8 cellular contexts compared by ENCODE assay signal in genomic region chr12:55972906-55973597, GRCh38. TPM values are rescaled to one million over a fixed set of nuclear protein-coding genes. Genes with fewer than 3 reads are reported as not detected.
DNase-seq lines count a peak whose midpoint lies in the region; ATAC-seq, FAIRE-seq and TF ChIP-seq lines count a peak whose summit lies in the region.

No MANE protein-coding gene starts in this region.

- peaks cover 47% of the 10 kb centered on the region for H3K36me3 Mint-ChIP-seq in endodermal cell (ENCODE audit: low read depth)
- peaks cover 18% of the 10 kb centered on the region for H3K36me3 Mint-ChIP-seq in T-helper 2 cell treated with Interferon-gamma antibody and Interleukin-4, amounts not matched to agents 5 μg/mL and 100 μg/mL, for 36 hours (ENCODE audit: low read depth)
- H3K36me3 Mint-ChIP-seq in activated naive CD8-positive, alpha-beta T cell treated with anti-CD3 and anti-CD28 coated beads, Interleukin-2, amount 50 U/mL, for 24 hours (ENCODE audit: low read depth), result peaks cover 26% of the 10 kb centered on the region

- H2AFZ ChIP-seq in DND-41 (ENCODE audit: low read depth, low read length), result peak overlapping the region; percentile 71

- no peaks in the 10 kb centered on the region for H3K27me3 Mint-ChIP-seq in endodermal cell (ENCODE audit: insufficient read depth)
- no peaks in the 10 kb centered on the region for H3K27me3 Mint-ChIP-seq in T-helper 2 cell treated with Interferon-gamma antibody and Interleukin-4, amounts not matched to agents 5 μg/mL and 100 μg/mL, for 36 hours (ENCODE audit: low read depth)
- no peaks in the 10 kb centered on the region for H3K27me3 Mint-ChIP-seq in activated naive CD8-positive, alpha-beta T cell treated with anti-CD3 and anti-CD28 coated beads, Interleukin-2, amount 50 U/mL, for 24 hours

- WGBS in endodermal cell (ENCODE audit: insufficient coverage in 1 of 2, insufficient read length in 1 of 2), 2 experiments, result 23 to 30% methylated on average over 12 to 18 of the region's 18 CpGs
- 1% methylated on average over 18 of the region's 18 CpGs for WGBS in pancreas, 2 donors

- DNase-seq in DND-41, result no peak
- DNase-seq in NCI-H2107 (lab: John Stamatoyannopoulos, UW), result peak; percentile 46
- DNase-seq in endodermal cell, result no peak
- peak in 1 of 6 donors; percentile 24 for DNase-seq in pancreas
- no peak for DNase-seq in T-helper 2 cell treated with Interferon-gamma antibody and Interleukin-4, amounts not matched to agents 5 μg/mL and 100 μg/mL, for 36 hours (ENCODE audit: low spot score)
- DNase-seq in activated naive CD8-positive, alpha-beta T cell treated with anti-CD3 and anti-CD28 coated beads, Interleukin-2, amount 50 U/mL, for 24 hours, result no peak
- DNase-seq in G401 (ENCODE audit: low spot score), result no peak

- peak overlapping the region; percentile 39 to 64; a peak in 3 of 4 replicates for H3K4me3 ChIP-seq in DND-41 (ENCODE audit: low read depth in 1 of 2, low read length in 2 of 2)
- H3K4me3 ChIP-seq in endodermal cell (ENCODE audit: low read length), result peak overlapping the region; percentile 90
- peak overlapping the region; percentile 15 to 53 (median 40) for H3K4me3 ChIP-seq in pancreas

- H3K9ac ChIP-seq in DND-41 (ENCODE audit: low read depth, low read length) (peak overlapping the region; percentile 59), endodermal cell (ENCODE audit: extremely low read depth, low read length, poor library complexity, severe bottlenecking) (peak overlapping the region; percentile 75)

- intact Hi-C loops in pancreas (cut with DNase I), result no loop called here

- H3K4me1 ChIP-seq in DND-41 (ENCODE audit: insufficient read depth, low read length) (peaks cover 68% of the 10 kb centered on the region), endodermal cell (ENCODE audit: control insufficient read depth, insufficient read depth, low read length) (peaks cover 9% of the 10 kb centered on the region), pancreas (peaks cover 0 to 15% (median 0%) of the 10 kb centered on the region in 3 donors)

- H3K27me3 ChIP-seq in DND-41 (ENCODE audit: insufficient read depth, low read length, poor library complexity) (no peaks in the 10 kb centered on the region), endodermal cell (ENCODE audit: control insufficient read depth, insufficient read depth, low read length, poor library complexity, severe bottlenecking) (no peaks in the 10 kb centered on the region), pancreas (no peaks in the 10 kb centered on the region)

- 0 out of 2 replicates have a peak, but pooled peaks cover 2% of the 10 kb centered on the region for H4K20me1 ChIP-seq in DND-41 (ENCODE audit: insufficient read depth, low read length)

- H3K4me1 Mint-ChIP-seq in endodermal cell, result peaks cover 28% of the 10 kb centered on the region
- peaks cover 18% of the 10 kb centered on the region for H3K4me1 Mint-ChIP-seq in T-helper 2 cell treated with Interferon-gamma antibody and Interleukin-4, amounts not matched to agents 5 μg/mL and 100 μg/mL, for 36 hours (ENCODE audit: low read depth)
- H3K4me1 Mint-ChIP-seq in activated naive CD8-positive, alpha-beta T cell treated with anti-CD3 and anti-CD28 coated beads, Interleukin-2, amount 50 U/mL, for 24 hours, result peaks cover 23% of the 10 kb centered on the region

- peak overlapping the region; percentile 66 for H3K4me2 ChIP-seq in DND-41 (ENCODE audit: insufficient read depth, low read length)

- H3K79me2 ChIP-seq in DND-41 (ENCODE audit: insufficient read depth, low read length), result peaks cover 65% of the 10 kb centered on the region

- no peak overlapping the region for H3K27ac Mint-ChIP-seq in endodermal cell
- H3K27ac Mint-ChIP-seq in T-helper 2 cell treated with Interferon-gamma antibody and Interleukin-4, amounts not matched to agents 5 μg/mL and 100 μg/mL, for 36 hours, result no peak overlapping the region
- no peak overlapping the region for H3K27ac Mint-ChIP-seq in activated naive CD8-positive, alpha-beta T cell treated with anti-CD3 and anti-CD28 coated beads, Interleukin-2, amount 50 U/mL, for 24 hours

- H3K27ac ChIP-seq in DND-41 (ENCODE audit: low read length), result peak overlapping the region; percentile 74
- H3K27ac ChIP-seq in endodermal cell (ENCODE audit: low read depth, low read length), result peak overlapping the region; percentile 79
- H3K27ac ChIP-seq in pancreas, result peak overlapping the region; percentile 78 to 96 (median 88)

- no peak overlapping the region for H3K4me3 Mint-ChIP-seq in endodermal cell
- H3K4me3 Mint-ChIP-seq in T-helper 2 cell treated with Interferon-gamma antibody and Interleukin-4, amounts not matched to agents 5 μg/mL and 100 μg/mL, for 36 hours, result no peak overlapping the region
- no peak overlapping the region for H3K4me3 Mint-ChIP-seq in activated naive CD8-positive, alpha-beta T cell treated with anti-CD3 and anti-CD28 coated beads, Interleukin-2, amount 50 U/mL, for 24 hours

- H3K36me3 ChIP-seq in DND-41 (ENCODE audit: insufficient read depth, low read length) (peaks cover 55% of the 10 kb centered on the region), endodermal cell (ENCODE audit: control insufficient read depth, insufficient read depth, low read length) (peaks cover 65% of the 10 kb centered on the region), pancreas (no peaks in the 10 kb centered on the region)

- H3K9me3 Mint-ChIP-seq in endodermal cell, result no peaks in the 10 kb centered on the region
- H3K9me3 Mint-ChIP-seq in T-helper 2 cell treated with Interferon-gamma antibody and Interleukin-4, amounts not matched to agents 5 μg/mL and 100 μg/mL, for 36 hours, result no peaks in the 10 kb centered on the region
- no peaks in the 10 kb centered on the region for H3K9me3 Mint-ChIP-seq in activated naive CD8-positive, alpha-beta T cell treated with anti-CD3 and anti-CD28 coated beads, Interleukin-2, amount 50 U/mL, for 24 hours

- H3K9me3 ChIP-seq in DND-41 (ENCODE audit: insufficient read depth, low read length, severe bottlenecking) (no peaks in the 10 kb centered on the region), endodermal cell (ENCODE audit: control insufficient read depth, low read length) (no peaks in the 10 kb centered on the region), pancreas (no peaks in the 10 kb centered on the region)

- no peak for FAIRE-seq in pancreas (lab: Jason Lieb, UNC)

- in situ Hi-C loops in G401 (cut with HindIII; ENCODE audit: low sequenced_read_pairs), result no loop called here

- TF ChIP-seq CTCF in DND-41 (IDR thresholded peaks at IDR 0.05; ENCODE audit: borderline replicate concordance, extremely low read depth, low read length, poor library complexity, severe bottlenecking) (no peak), endodermal cell (conservative IDR thresholded peaks at IDR 0.05) (no peak), pancreas (IDR thresholded peaks at IDR 0.05) (no peak)

- ATAC-seq in DND-41 (ENCODE audit: insufficient read depth, low read depth), result no peak
- ATAC-seq in pancreas, result peak in 2 of 4 donors; percentile 2 to 4
- ATAC-seq in HG03108 (IDR thresholded peaks at IDR 0.05; ENCODE audit: unreplicated experiment), result no peak
- no peak for ATAC-seq in activated naive CD8-positive, alpha-beta T cell treated with anti-CD3 and anti-CD28 coated beads, Interleukin-2, amount 50 U/mL, for 24 hours

RNA-seq across cellular contexts. Expression of gene RAB5B, which starts 0.8 kb away (rescaled TPM):
- total RNA-seq in endodermal cell, result 10 to 100 TPM; 91.3 to 95.5 TPM
- 90.8 TPM for polyA plus RNA-seq in endodermal cell (2013, experiment 1 of 2)
- 94.2 TPM for polyA plus RNA-seq in endodermal cell (2013, experiment 2 of 2)
- total RNA-seq in pancreas, result 10 to 100 TPM; 25.8 to 76.8 (median 37.6) TPM
- polyA plus RNA-seq in pancreas, result 10 to 100 TPM; 19.8 to 37.1 TPM
- total RNA-seq in G401 (2014; rRNA removed; shearing (Covaris generic)), result 16.9 and 22.1 TPM in 2 replicates

RNA-seq across cellular contexts. Expression of gene CDK2, which starts 6.4 kb away (rescaled TPM):
- total RNA-seq in endodermal cell (10 to 100 TPM; 60.8 to 69.8 TPM), pancreas (10 to 100 TPM in 2 of 6 donors, 1 to 10 TPM in 4; 6.6 to 13.3 (median 9.7) TPM)
- polyA plus RNA-seq in endodermal cell (2013, experiment 1 of 2), result 98.5 TPM
- polyA plus RNA-seq in endodermal cell (2013, experiment 2 of 2), result 97.2 TPM
- 10 to 100 TPM in 1 of 2 donors, 1 to 10 TPM in 1; 5.7 to 19.8 TPM for polyA plus RNA-seq in pancreas
- total RNA-seq in G401 (2014; rRNA removed; shearing (Covaris generic)), result 44.7 and 52.3 TPM in 2 replicates

RNA-seq across cellular contexts. Expression of gene PMEL, which starts 7.2 kb away (rescaled TPM):
- total RNA-seq in endodermal cell, result 10 to 100 TPM; 17.2 to 20.8 TPM
- polyA plus RNA-seq in endodermal cell (2013, experiment 1 of 2), result 116 TPM
- 78.8 TPM for polyA plus RNA-seq in endodermal cell (2013, experiment 2 of 2)
- 1 to 10 TPM; 1.2 to 2.4 (median 2.1) TPM for total RNA-seq in pancreas
- 1 to 10 TPM; 2.6 to 3.5 TPM for polyA plus RNA-seq in pancreas
- total RNA-seq in G401 (2014; rRNA removed; shearing (Covaris generic)), result 22.2 and 27.9 TPM in 2 replicates

RNA-seq across cellular contexts. Expression of gene SUOX, which starts 24.0 kb away (rescaled TPM):
- total RNA-seq in endodermal cell, result 10 to 100 TPM; 23.2 to 27.5 TPM
- polyA plus RNA-seq in endodermal cell (2013, experiment 1 of 2), result 22.5 TPM
- polyA plus RNA-seq in endodermal cell (2013, experiment 2 of 2), result 20.3 TPM
- 10 to 100 TPM in 3 of 6 donors, 1 to 10 TPM in 3; 6.0 to 17.4 (median 9.2) TPM for total RNA-seq in pancreas
- 10 to 100 TPM; 15.4 to 20.4 TPM for polyA plus RNA-seq in pancreas
- 39.8 and 50.2 TPM in 2 replicates for total RNA-seq in G401 (2014; rRNA removed; shearing (Covaris generic))

RNA-seq across cellular contexts. Expression of gene DGKA, which starts 42.1 kb away (rescaled TPM):
- total RNA-seq in endodermal cell (10 to 100 TPM; 10.2 to 11.1 TPM), pancreas (10 to 100 TPM; 15.5 to 34.9 (median 22.8) TPM)
- polyA plus RNA-seq in endodermal cell (2013, experiment 1 of 2), result 20.2 TPM
- polyA plus RNA-seq in endodermal cell (2013, experiment 2 of 2), result 20.0 TPM
- polyA plus RNA-seq in pancreas, result 10 to 100 TPM; 40.2 to 53.9 TPM
- 3.6 and 9.7 TPM in 2 replicates for total RNA-seq in G401 (2014; rRNA removed; shearing (Covaris generic))

Comparison
In these comparisons a context has a peak if more than half of its experiments do, and no peak if none do; other contexts are left out.
1. H3K4me3 ChIP-seq: peak in every context shown above with its lines; median percentile 90 in endodermal cell; 52 in DND-41; 40 in pancreas.